11 cellular contexts compared by ENCODE assay signal in the genomic region with DNA sequence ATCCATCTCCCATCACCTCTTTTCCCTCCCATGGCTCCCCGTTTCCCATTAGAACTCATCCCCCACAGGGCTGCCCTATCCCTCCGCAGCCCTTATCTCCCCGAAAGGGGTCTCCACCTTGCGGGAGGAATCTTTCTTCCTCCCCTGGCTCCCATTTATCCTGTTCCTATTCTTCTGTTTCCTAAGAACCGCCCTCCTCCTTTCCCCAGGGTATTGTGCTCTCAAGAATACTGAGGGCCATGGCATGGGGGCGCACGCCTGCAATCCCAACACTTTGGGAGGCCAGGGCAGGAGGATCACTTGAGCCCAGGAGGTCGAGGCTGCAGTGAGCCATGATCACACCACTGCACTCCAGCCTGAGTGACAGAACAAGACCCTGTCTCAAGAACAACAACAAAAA. TPM values are rescaled to one million over a fixed set of nuclear protein-coding genes. Genes with fewer than 3 reads are reported as not detected.
DNase-seq lines count a peak whose midpoint lies in the region; ATAC-seq and TF ChIP-seq lines count a peak whose summit lies in the region.
"Had no signal": no experiment of that assay in that cellular context is flagged by ENCODE, and none has a peak within 500 bp of the region (broad histone marks: within the 10 kb centered on the region; RNA-seq: fewer than 3 reads in every experiment).

No MANE protein-coding gene starts in this region.

- no peak overlapping the region for H3K23ac ChIP-seq in mesendoderm (ENCODE audit: low read length)

- H3K9ac ChIP-seq in mesendoderm (ENCODE audit: low read length) = peak overlapping the region; percentile 63

- peak overlapping the region; percentile 94 for H3K4me2 ChIP-seq in mesendoderm (ENCODE audit: low read length)

- WGBS in mesendoderm (ENCODE audit: extremely low coverage, insufficient coverage, low lambda C conversion rate) = no CpG with 5 or more reads among the region's 8 CpGs

- H3K56ac ChIP-seq in mesendoderm (ENCODE audit: low read length) = peak overlapping the region; percentile 88

- H3K4me1 ChIP-seq in mesendoderm (ENCODE audit: control insufficient read depth, low read depth, low read length) (peaks cover 4% of the 10 kb centered on the region), tibial artery (peaks cover 0 to 11% (median 10%) of the 10 kb centered on the region in 4 donors)

- H3K9me3 ChIP-seq in tibial artery = no peaks in the 10 kb centered on the region
- H3K9me3 ChIP-seq: neutrophil had no signal

- no peaks in the 10 kb centered on the region for H3K27me3 Mint-ChIP-seq in activated naive CD4-positive, alpha-beta T cell treated with anti-CD3 and anti-CD28 coated beads for 36 hours (ENCODE audit: low read depth)
- no peaks in the 10 kb centered on the region for H3K27me3 Mint-ChIP-seq in activated naive CD8-positive, alpha-beta T cell treated with anti-CD3 and anti-CD28 coated beads, Interleukin-2, amount 50 U/mL, for 24 hours

- H3K27ac ChIP-seq in mesendoderm (ENCODE audit: low read depth, low read length) (no peak overlapping the region), tibial artery (no peak overlapping the region)
- H3K27ac ChIP-seq: neutrophil had no signal

- H2BK5ac ChIP-seq in mesendoderm (ENCODE audit: low read length) = no peak overlapping the region

- no peak for DNase-seq in activated naive CD4-positive, alpha-beta T cell treated with anti-CD3 and anti-CD28 coated beads for 36 hours
- no peak for DNase-seq in activated naive CD4-positive, alpha-beta T cell treated with anti-CD3 and anti-CD28 coated beads, Interleukin-2, amount 50 U/mL, for 16 hours
- no peak for DNase-seq in activated naive CD8-positive, alpha-beta T cell treated with anti-CD3 and anti-CD28 coated beads, Interleukin-2, amount 50 U/mL, for 24 hours
- DNase-seq in mesendoderm = no peak
- no peak for DNase-seq in tibial artery
- DNase-seq in NCI-H510A (lab: John Stamatoyannopoulos, UW) = no peak
- DNase-seq in KG1 (lab: John Stamatoyannopoulos, UW) = no peak
- DNase-seq: NCI-H1105 had no signal

- no peak for TF ChIP-seq POLR2A in GM18505 (IDR thresholded peaks at IDR 0.05; ENCODE audit: borderline replicate concordance, extremely low read depth, insufficient read depth, insufficient read length)

- H3K36me3 ChIP-seq in mesendoderm (ENCODE audit: control insufficient read depth, insufficient read depth, low read length) (no peaks in the 10 kb centered on the region), tibial artery (no peaks in the 10 kb centered on the region)
- H3K36me3 ChIP-seq: neutrophil had no signal

- no peak overlapping the region for H2BK15ac ChIP-seq in mesendoderm (replicated peaks; ENCODE audit: low read depth)

- no peaks in the 10 kb centered on the region for H3K9me3 Mint-ChIP-seq in activated naive CD4-positive, alpha-beta T cell treated with anti-CD3 and anti-CD28 coated beads for 36 hours
- H3K9me3 Mint-ChIP-seq in activated naive CD8-positive, alpha-beta T cell treated with anti-CD3 and anti-CD28 coated beads, Interleukin-2, amount 50 U/mL, for 24 hours = no peaks in the 10 kb centered on the region

- TF ChIP-seq CTCF in tibial artery (IDR thresholded peaks at IDR 0.05) = no peak

- no peak overlapping the region for H4K8ac ChIP-seq in mesendoderm (ENCODE audit: low read depth, low read length)

- H3K27me3 ChIP-seq in mesendoderm (ENCODE audit: insufficient read depth, low read length, poor library complexity) (no peaks in the 10 kb centered on the region), tibial artery (peaks cover 0 to 12% of the 10 kb centered on the region in 2 donors)

- CTCF ChIA-PET in activated naive CD4-positive, alpha-beta T cell treated with anti-CD3 and anti-CD28 coated beads for 36 hours (lab: Charles Lee) = interaction anchor here (0.5 to 10.9 kb wide), 14 partner anchors 8 to 329 kb away, joined by 3 to 142 read pairs (median 4); a partner anchor contains a TSS

- no peaks in the 10 kb centered on the region for H3K79me1 ChIP-seq in mesendoderm (ENCODE audit: low read length)

- no peak for ATAC-seq in activated naive CD8-positive, alpha-beta T cell treated with anti-CD3 and anti-CD28 coated beads, Interleukin-2, amount 50 U/mL, for 24 hours
- ATAC-seq in GM18505 (IDR thresholded peaks at IDR 0.05; ENCODE audit: unreplicated experiment) = no peak

- no peak overlapping the region for H4K5ac ChIP-seq in mesendoderm (ENCODE audit: low read length)

- H3K79me2 ChIP-seq in mesendoderm (ENCODE audit: control insufficient read depth, insufficient read depth, low read length) = no peaks in the 10 kb centered on the region

- peak overlapping the region; percentile 47 for H3K27ac Mint-ChIP-seq in activated naive CD4-positive, alpha-beta T cell treated with anti-CD3 and anti-CD28 coated beads for 36 hours
- H3K27ac Mint-ChIP-seq in activated naive CD8-positive, alpha-beta T cell treated with anti-CD3 and anti-CD28 coated beads, Interleukin-2, amount 50 U/mL, for 24 hours = peak overlapping the region; percentile 97

- H3K4me1 Mint-ChIP-seq in activated naive CD4-positive, alpha-beta T cell treated with anti-CD3 and anti-CD28 coated beads for 36 hours (ENCODE audit: low read depth) = peaks cover 28% of the 10 kb centered on the region
- H3K4me1 Mint-ChIP-seq in activated naive CD8-positive, alpha-beta T cell treated with anti-CD3 and anti-CD28 coated beads, Interleukin-2, amount 50 U/mL, for 24 hours = peaks cover 66% of the 10 kb centered on the region

- H2AK5ac ChIP-seq in mesendoderm (ENCODE audit: low read length) = no peak overlapping the region

- no peaks in the 10 kb centered on the region for H3K36me3 Mint-ChIP-seq in activated naive CD4-positive, alpha-beta T cell treated with anti-CD3 and anti-CD28 coated beads for 36 hours (ENCODE audit: low read depth)
- peaks cover 2% of the 10 kb centered on the region for H3K36me3 Mint-ChIP-seq in activated naive CD8-positive, alpha-beta T cell treated with anti-CD3 and anti-CD28 coated beads, Interleukin-2, amount 50 U/mL, for 24 hours (ENCODE audit: low read depth)

- intact Hi-C loops in activated naive CD4-positive, alpha-beta T cell treated with anti-CD3 and anti-CD28 coated beads for 36 hours (cut with micrococcal nuclease) = loop anchor here (1.0 kb wide), 2 partner anchors 13 to 115 kb away; a partner anchor contains a TSS
- intact Hi-C loops in tibial artery (cut with DNase I; ENCODE audit: low total_unique reads) = no loop called here

- no peak overlapping the region for H3K4ac ChIP-seq in mesendoderm (ENCODE audit: low read depth, low read length)

- H3K18ac ChIP-seq in mesendoderm (ENCODE audit: low read length) = no peak overlapping the region

- H2BK120ac ChIP-seq in mesendoderm (ENCODE audit: low read depth, low read length) = no peak overlapping the region

- H3K4me3 ChIP-seq in mesendoderm (ENCODE audit: low read length) (no peak overlapping the region), tibial artery (peak overlapping the region; percentile 32 to 53)

- peak overlapping the region; percentile 79 for H3K4me3 Mint-ChIP-seq in activated naive CD4-positive, alpha-beta T cell treated with anti-CD3 and anti-CD28 coated beads for 36 hours
- peak overlapping the region; percentile 82 for H3K4me3 Mint-ChIP-seq in activated naive CD8-positive, alpha-beta T cell treated with anti-CD3 and anti-CD28 coated beads, Interleukin-2, amount 50 U/mL, for 24 hours

RNA-seq across cellular contexts. Expression of a gene that starts 0.7 kb away (rescaled TPM):
- total RNA-seq in activated naive CD4-positive, alpha-beta T cell treated with anti-CD3 and anti-CD28 coated beads for 36 hours = 1 to 10 TPM; 2.9 to 4.5 TPM
- 1.2 TPM for polyA plus RNA-seq in mesendoderm (2013, experiment 1 of 2)
- 1.6 TPM for polyA plus RNA-seq in mesendoderm (2013, experiment 2 of 2)

RNA-seq across cellular contexts. Expression of a gene that starts 12.5 kb away (rescaled TPM):
- 10 to 100 TPM; 18.3 to 19.0 TPM for total RNA-seq in activated naive CD4-positive, alpha-beta T cell treated with anti-CD3 and anti-CD28 coated beads for 36 hours
- polyA plus RNA-seq in mesendoderm (2013, experiment 1 of 2) = 7.1 TPM
- polyA plus RNA-seq in mesendoderm (2013, experiment 2 of 2) = 7.8 TPM

RNA-seq across cellular contexts. Expression of a gene that starts 33.2 kb away (rescaled TPM):
- 10 to 100 TPM; 44.0 to 45.4 TPM for total RNA-seq in activated naive CD4-positive, alpha-beta T cell treated with anti-CD3 and anti-CD28 coated beads for 36 hours
- polyA plus RNA-seq in mesendoderm (2013, experiment 1 of 2) = 0.87 TPM
- 0.91 TPM for polyA plus RNA-seq in mesendoderm (2013, experiment 2 of 2)
- total RNA-seq: RPMI7951 had no signal

RNA-seq across cellular contexts. Expression of a gene that starts 40.3 kb away (rescaled TPM):
- over 10,000 TPM in 1 of 2 experiments, 1,000 to 10,000 TPM in 1; 7,381 to 12,571 TPM for total RNA-seq in activated naive CD4-positive, alpha-beta T cell treated with anti-CD3 and anti-CD28 coated beads for 36 hours
- polyA plus RNA-seq in mesendoderm (2013, experiment 1 of 2) = not detected
- not detected for polyA plus RNA-seq in mesendoderm (2013, experiment 2 of 2)

RNA-seq across cellular contexts. Expression of a gene that starts 40.5 kb away (rescaled TPM):
- total RNA-seq in activated naive CD4-positive, alpha-beta T cell treated with anti-CD3 and anti-CD28 coated beads for 36 hours = 1 to 10 TPM; 5.6 to 6.4 TPM
- polyA plus RNA-seq in mesendoderm (2013, experiment 1 of 2) = 7.8 TPM
- polyA plus RNA-seq in mesendoderm (2013, experiment 2 of 2) = 6.8 TPM
